ENCODE assay signal across 9 cellular contexts in genomic region chr20:6632187-6632586, GRCh38.
DNase-seq lines count a peak whose midpoint lies in the region; ATAC-seq, FAIRE-seq and TF ChIP-seq lines count a peak whose summit lies in the region.
"Had no signal": no experiment of that assay in that cellular context is flagged by ENCODE, and none has a peak within 500 bp of the region (broad histone marks: within the 10 kb centered on the region; RNA-seq: fewer than 3 reads in every experiment).

No MANE protein-coding gene starts in this region.

- no peaks in the 10 kb centered on the region for H3K36me3 Mint-ChIP-seq in T-helper 17 cell (ENCODE audit: low read depth)
- no peaks in the 10 kb centered on the region for H3K36me3 Mint-ChIP-seq in natural killer cell treated with Interleukin-12 subunit alpha and Interleukin-12 subunit beta and Interleukin-15 and Interleukin-18, amount 100 ng/mL, for 72 hours

- no peak overlapping the region for H3K27ac Mint-ChIP-seq in T-helper 17 cell
- H3K27ac Mint-ChIP-seq in natural killer cell treated with Interleukin-12 subunit alpha and Interleukin-12 subunit beta and Interleukin-15 and Interleukin-18, amount 100 ng/mL, for 72 hours, result no peak overlapping the region

- H3K4me3 ChIP-seq in astrocyte of the cerebellum (ENCODE audit: low read depth, low read length) (no peak overlapping the region), keratinocyte (ENCODE audit: control insufficient read depth in 2 of 3, extremely low read depth in 1 of 3, insufficient read depth in 2 of 3, low read depth in 1 of 3, low read length in 3 of 3) (no peak overlapping the region)

- peak; percentile 85 for FAIRE-seq in keratinocyte (lab: Jason Lieb, UNC)

- peaks cover 21% of the 10 kb centered on the region for H3K4me1 ChIP-seq in keratinocyte (ENCODE audit: control insufficient read depth, extremely low read depth, insufficient read depth, low read length)

- no peaks in the 10 kb centered on the region for H3K36me3 ChIP-seq in keratinocyte (ENCODE audit: control insufficient read depth in 2 of 2, extremely low read depth in 1 of 2, insufficient read depth in 2 of 2, low read length in 2 of 2)

- dilution Hi-C loops in keratinocyte (cut with MboI; ENCODE audit: extremely low pct_ligation_motif_present, low sequenced_read_pairs), result no loop called here

- H3K4me1 Mint-ChIP-seq in T-helper 17 cell, result no peaks in the 10 kb centered on the region
- peaks cover 5 to 8% of the 10 kb centered on the region in 2 donors for H3K4me1 Mint-ChIP-seq in natural killer cell treated with Interleukin-12 subunit alpha and Interleukin-12 subunit beta and Interleukin-15 and Interleukin-18, amount 100 ng/mL, for 72 hours (ENCODE audit: low read depth in 2 of 2)

- H3K79me2 ChIP-seq in keratinocyte (ENCODE audit: control insufficient read depth, insufficient read depth, low read length), result no peaks in the 10 kb centered on the region

- H3K27me3 Mint-ChIP-seq in T-helper 17 cell, result no peaks in the 10 kb centered on the region
- H3K27me3 Mint-ChIP-seq in natural killer cell treated with Interleukin-12 subunit alpha and Interleukin-12 subunit beta and Interleukin-15 and Interleukin-18, amount 100 ng/mL, for 72 hours, result no peaks in the 10 kb centered on the region
- H3K27me3 Mint-ChIP-seq: IgD-negative memory B cell had no signal

- in situ Hi-C loops in astrocyte of the cerebellum (cut with HindIII; ENCODE audit: low sequenced_read_pairs), result no loop called here

- no peaks in the 10 kb centered on the region for H3K27me3 ChIP-seq in keratinocyte (ENCODE audit: control insufficient read depth, extremely low read depth, insufficient read depth, low read length)

- H3K27ac ChIP-seq in keratinocyte (ENCODE audit: control insufficient read depth, insufficient read depth, low read length), result no peak overlapping the region

- peak overlapping the region; percentile 29 for H3K4me2 ChIP-seq in keratinocyte (ENCODE audit: control insufficient read depth, extremely low read depth, insufficient read depth, low read depth, low read length)

- H3K4me3 Mint-ChIP-seq in T-helper 17 cell, result no peak overlapping the region
- no peak overlapping the region for H3K4me3 Mint-ChIP-seq in natural killer cell treated with Interleukin-12 subunit alpha and Interleukin-12 subunit beta and Interleukin-15 and Interleukin-18, amount 100 ng/mL, for 72 hours
- H3K4me3 Mint-ChIP-seq: IgD-negative memory B cell had no signal

- no peak for TF ChIP-seq CTCF in astrocyte of the cerebellum (IDR thresholded peaks at IDR 0.05; ENCODE audit: low read depth, low read length, missing control alignments)
- no peak for TF ChIP-seq CTCF in keratinocyte (optimal IDR thresholded peaks at IDR 0.05 in 1 of 3, IDR thresholded peaks at IDR 0.05 in 1 of 3, conservative IDR thresholded peaks at IDR 0.05 in 1 of 3; ENCODE audit: extremely low read depth in 1 of 3, insufficient read depth in 2 of 3, low read length in 3 of 3)

- H2AFZ ChIP-seq in keratinocyte (ENCODE audit: control insufficient read depth, low read length), result no peak overlapping the region

- DNase-seq in COLO668 (lab: John Stamatoyannopoulos, UW; ENCODE audit: unreplicated experiment) (peak; percentile 55), LHCN-M2 (ENCODE audit: low read depth) (peak; percentile 91), astrocyte of the cerebellum (ENCODE audit: low read depth) (peak; percentile 66), keratinocyte (ENCODE audit: low read depth, low spot score) (peak; percentile 60), T-helper 17 cell (no peak), T1000 (lab: John Stamatoyannopoulos, UW) (no peak)
- DNase-seq in natural killer cell treated with Interleukin-12 subunit alpha and Interleukin-12 subunit beta and Interleukin-15 and Interleukin-18, amount 100 ng/mL, for 72 hours (ENCODE audit: low spot score), result no peak
- DNase-seq in stimulated activated CD4-positive, alpha-beta T cell treated with anti-CD3 and anti-CD28 coated beads, Interleukin-2, amount 100 ng/mL, for 24 hours, result no peak

- H4K20me1 ChIP-seq in keratinocyte (ENCODE audit: control insufficient read depth, extremely low read depth, insufficient read depth, low read length), result no peaks in the 10 kb centered on the region

- H3K9me3 ChIP-seq in keratinocyte (ENCODE audit: control insufficient read depth, low read depth, low read length) (no peaks in the 10 kb centered on the region), T-helper 17 cell (ENCODE audit: control insufficient read depth, low read length, poor library complexity, severe bottlenecking) (no peaks in the 10 kb centered on the region)

- H3K9ac ChIP-seq in keratinocyte (ENCODE audit: control insufficient read depth, extremely low read depth, insufficient read depth, low read length), result no peak overlapping the region

- no peak for ATAC-seq in T-helper 17 cell
- no peak for ATAC-seq in natural killer cell treated with Interleukin-12 subunit alpha and Interleukin-12 subunit beta and Interleukin-15 and Interleukin-18, amount 100 ng/mL, for 72 hours

- peaks cover 3% of the 10 kb centered on the region for H3K9me3 Mint-ChIP-seq in natural killer cell treated with Interleukin-12 subunit alpha and Interleukin-12 subunit beta and Interleukin-15 and Interleukin-18, amount 100 ng/mL, for 72 hours

- H3K9me1 ChIP-seq in keratinocyte (ENCODE audit: control insufficient read depth, extremely low read depth, insufficient read depth, low read length), result no peaks in the 10 kb centered on the region

Comparison
In these comparisons a context has a peak if more than half of its experiments do, and no peak if none do; other contexts are left out.
1. DNase-seq: peak in COLO668 (single experiment), LHCN-M2 (single experiment), astrocyte of the cerebellum (single experiment) and keratinocyte (single experiment); none in T-helper 17 cell (0 of 3), natural killer cell treated with Interleukin-12 subunit alpha and Interleukin-12 subunit beta and Interleukin-15 and Interleukin-18, amount 100 ng/mL, for 72 hours (single experiment), T1000 (single experiment) and stimulated activated CD4-positive, alpha-beta T cell treated with anti-CD3 and anti-CD28 coated beads, Interleukin-2, amount 100 ng/mL, for 24 hours (0 of 2).